Comparison of ENCODE assay signal across 8 cellular contexts in the genomic region with DNA sequence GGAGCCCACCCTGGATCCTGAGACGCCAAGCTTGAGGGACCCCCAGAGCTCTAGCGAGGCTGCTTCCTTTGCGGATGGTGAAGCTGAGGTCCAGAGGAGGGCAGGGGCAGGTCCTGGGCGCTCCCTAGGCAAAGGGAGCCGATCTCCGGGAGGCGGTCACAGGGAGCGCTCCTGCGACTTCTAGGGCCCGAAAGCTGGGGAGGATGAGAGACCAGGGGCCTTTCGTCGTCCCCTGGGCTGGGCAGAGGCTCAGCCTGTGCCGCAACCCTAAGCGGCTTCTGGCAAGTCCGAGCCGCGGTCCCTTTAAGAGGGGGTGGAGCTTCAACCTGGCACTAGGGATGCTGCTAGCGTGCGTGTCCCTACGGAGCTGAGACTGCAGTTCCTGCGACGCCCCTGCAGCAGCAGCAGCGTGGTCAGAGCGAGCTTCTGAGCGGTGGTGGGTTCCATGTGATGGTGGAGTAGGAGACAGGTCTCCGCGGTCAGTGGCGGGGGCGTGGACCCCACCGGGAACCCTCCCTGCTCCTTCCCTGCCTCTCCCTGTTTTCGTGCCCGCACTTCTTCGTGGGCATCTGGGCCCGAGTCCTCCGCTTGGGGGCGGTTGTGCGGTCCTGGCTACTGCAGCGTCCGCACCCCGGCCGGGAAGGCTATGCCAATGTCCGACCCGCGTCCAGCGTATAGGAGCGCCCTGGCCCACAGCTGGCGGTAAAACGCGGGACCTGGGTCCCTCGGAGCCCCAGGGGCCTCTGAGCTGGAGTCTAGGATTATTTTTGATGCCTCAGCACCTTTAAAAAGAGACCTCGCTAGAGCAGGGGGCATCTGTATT.
DNase-seq lines count a peak whose midpoint lies in the region; TF ChIP-seq lines count a peak whose summit lies in the region.

No MANE protein-coding gene starts in this region.

- TF ChIP-seq CTCF in LNCaP clone FGC (IDR thresholded peaks at IDR 0.05; ENCODE audit: control insufficient read depth, extremely low read depth, insufficient read depth) (peak; percentile 54), glutamatergic neuron (IDR thresholded peaks at IDR 0.05; ENCODE audit: partially characterized antibody, unreplicated experiment) (no peak), osteocyte (IDR thresholded peaks at IDR 0.05) (peak; percentile 52)

- H3K4me1 ChIP-seq in ES-I3 (ENCODE audit: insufficient read depth, low read length), result no peaks in the 10 kb centered on the region
- peaks cover 9% of the 10 kb centered on the region for H3K4me1 ChIP-seq in SJCRH30
- H3K4me1 ChIP-seq in thymus (ENCODE audit: control insufficient read depth, insufficient read depth, low read length), result peaks cover 2% of the 10 kb centered on the region

- peak overlapping the region; percentile 70 for H3K4me3 ChIP-seq in LNCaP clone FGC (ENCODE audit: low read depth, low read length)
- H3K4me3 ChIP-seq in SJCRH30, result peak overlapping the region; percentile 91
- H3K4me3 ChIP-seq in thymus (ENCODE audit: low read length), result peak overlapping the region; percentile 59

- 2% methylated on average over 51 of the region's 51 CpGs for WGBS in thymus

- DNase-seq in GOT3 (lab: John Stamatoyannopoulos, UW), result peak; percentile 59
- DNase-seq in LNCaP clone FGC (ENCODE audit: low read depth), result peak; percentile 53
- peak; percentile 89 to 90 for DNase-seq in SJCRH30
- peak; percentile 85 for DNase-seq in glutamatergic neuron
- DNase-seq in osteocyte (ENCODE audit: extremely low spot score, unreplicated experiment), result peak; percentile 91

- H3K4me1 Mint-ChIP-seq in activated naive CD4-positive, alpha-beta T cell treated with anti-CD3 and anti-CD28 coated beads, Interleukin-2, amount 50 U/mL, for 24 hours, result peaks cover 45% of the 10 kb centered on the region
- H3K4me1 Mint-ChIP-seq in glutamatergic neuron (ENCODE audit: low read depth, unreplicated experiment) (no peaks in the 10 kb centered on the region), osteocyte (ENCODE audit: unreplicated experiment) (peaks cover 56% of the 10 kb centered on the region)

- peak overlapping the region; percentile 93 for H3K4me3 Mint-ChIP-seq in activated naive CD4-positive, alpha-beta T cell treated with anti-CD3 and anti-CD28 coated beads, Interleukin-2, amount 50 U/mL, for 24 hours
- H3K4me3 Mint-ChIP-seq in glutamatergic neuron (ENCODE audit: unreplicated experiment), result peak overlapping the region; percentile 92
- peak overlapping the region; percentile 95 for H3K4me3 Mint-ChIP-seq in osteocyte (ENCODE audit: unreplicated experiment)

- H3K36me3 ChIP-seq in ES-I3 (ENCODE audit: insufficient read depth, low read length) (no peaks in the 10 kb centered on the region), SJCRH30 (no peaks in the 10 kb centered on the region), thymus (ENCODE audit: control insufficient read depth, insufficient read depth) (no peaks in the 10 kb centered on the region)

- peak overlapping the region; percentile 51 for H3K27ac ChIP-seq in SJCRH30
- H3K27ac ChIP-seq in thymus (ENCODE audit: low read depth), result peak overlapping the region; percentile 52

- H3K9me3 Mint-ChIP-seq in activated naive CD4-positive, alpha-beta T cell treated with anti-CD3 and anti-CD28 coated beads, Interleukin-2, amount 50 U/mL, for 24 hours, result no peaks in the 10 kb centered on the region
- H3K9me3 Mint-ChIP-seq in glutamatergic neuron (ENCODE audit: unreplicated experiment), result peaks cover 2% of the 10 kb centered on the region
- H3K9me3 Mint-ChIP-seq in osteocyte (ENCODE audit: unreplicated experiment), result no peaks in the 10 kb centered on the region

- H3K27me3 ChIP-seq in SJCRH30 (no peaks in the 10 kb centered on the region), thymus (ENCODE audit: control insufficient read depth, insufficient read depth) (no peaks in the 10 kb centered on the region)

- no peaks in the 10 kb centered on the region for H3K27me3 Mint-ChIP-seq in activated naive CD4-positive, alpha-beta T cell treated with anti-CD3 and anti-CD28 coated beads, Interleukin-2, amount 50 U/mL, for 24 hours
- H3K27me3 Mint-ChIP-seq in glutamatergic neuron (ENCODE audit: unreplicated experiment) (peaks cover 1% of the 10 kb centered on the region), osteocyte (ENCODE audit: unreplicated experiment) (peaks cover 2% of the 10 kb centered on the region)

- H3K9ac ChIP-seq in ES-I3 (ENCODE audit: low read depth, low read length), result peak overlapping the region; percentile 53; the same call in 1 of the 2 replicates

- no peaks in the 10 kb centered on the region for H3K9me3 ChIP-seq in ES-I3 (ENCODE audit: control insufficient read depth, insufficient read depth, low read length)
- H3K9me3 ChIP-seq in SJCRH30 (replicated peaks), result no peaks in the 10 kb centered on the region
- H3K9me3 ChIP-seq in thymus (ENCODE audit: control insufficient read depth), result no peaks in the 10 kb centered on the region

- peak overlapping the region; percentile 81 for H3K27ac Mint-ChIP-seq in activated naive CD4-positive, alpha-beta T cell treated with anti-CD3 and anti-CD28 coated beads, Interleukin-2, amount 50 U/mL, for 24 hours
- H3K27ac Mint-ChIP-seq in glutamatergic neuron (ENCODE audit: unreplicated experiment) (no peak overlapping the region), osteocyte (ENCODE audit: unreplicated experiment) (peak overlapping the region; percentile 95)

- peaks cover 6% of the 10 kb centered on the region for H3K36me3 Mint-ChIP-seq in activated naive CD4-positive, alpha-beta T cell treated with anti-CD3 and anti-CD28 coated beads, Interleukin-2, amount 50 U/mL, for 24 hours
- H3K36me3 Mint-ChIP-seq in glutamatergic neuron (ENCODE audit: unreplicated experiment), result no peaks in the 10 kb centered on the region
- peaks cover 16% of the 10 kb centered on the region for H3K36me3 Mint-ChIP-seq in osteocyte (ENCODE audit: unreplicated experiment)

Comparison
In these comparisons a context has a peak if more than half of its experiments do, and no peak if none do; other contexts are left out.
1. Peak in every context shown above with its lines: DNase-seq, H3K4me3 ChIP-seq and H3K27ac ChIP-seq.